In the genomic region with DNA sequence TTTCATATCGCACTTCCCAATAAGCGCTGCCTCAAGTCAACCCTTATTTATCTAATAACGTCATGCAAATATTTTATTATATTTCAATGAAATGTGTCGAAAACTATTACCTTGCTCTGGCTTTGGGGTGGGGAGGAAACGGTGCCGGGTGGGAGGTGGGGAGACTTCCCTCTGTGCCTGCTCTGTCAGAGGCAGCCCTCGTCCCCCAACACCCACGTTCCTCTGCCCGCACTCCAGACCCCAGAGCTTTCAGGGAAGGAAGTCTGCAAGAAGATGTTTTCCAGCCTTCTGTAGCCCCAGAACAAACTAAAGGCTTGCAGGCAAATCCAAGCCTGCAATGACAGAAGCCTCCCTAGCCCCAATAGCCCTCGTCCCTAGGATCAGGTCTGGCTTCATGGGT, we compare ENCODE assay signal across 29 cellular contexts.
"Had no signal": no experiment of that assay in that cellular context is flagged by ENCODE, and none has a peak within 500 bp of the region (broad histone marks: within the 10 kb centered on the region; RNA-seq: fewer than 3 reads in every experiment).

No MANE protein-coding gene starts in this region.

- ATAC-seq: activated CD4-positive, alpha-beta T cell treated with anti-CD3 and anti-CD28 coated beads for 36 hours; activated CD8-positive, alpha-beta memory T cell treated with anti-CD3 and anti-CD28 coated beads, Interleukin-2, amount 10 ng/mL, durations not matched to agents 7 days and 5 days; activated CD8-positive, alpha-beta T cell treated with anti-CD3 and anti-CD28 coated beads, Interleukin-2, amount 10 ng/mL, durations not matched to agents 7 days and 5 days; activated naive CD8-positive, alpha-beta T cell treated with anti-CD3 and anti-CD28 coated beads, Interleukin-2, amount 50 U/mL, for 24 hours; effector memory CD8-positive, alpha-beta T cell; gastroesophageal sphincter had no signal

- H3K4me3 Mint-ChIP-seq: activated CD4-positive, alpha-beta memory T cell treated with anti-CD3 and anti-CD28 coated beads for 36 hours; activated CD4-positive, alpha-beta T cell treated with anti-CD3 and anti-CD28 coated beads for 36 hours; activated CD4-positive, alpha-beta T cell treated with anti-CD3 and anti-CD28 coated beads, Interleukin-2, amount 10 ng/mL, durations not matched to agents 24 days and 14 days; activated CD8-positive, alpha-beta memory T cell treated with anti-CD3 and anti-CD28 coated beads, Interleukin-2, amount 10 ng/mL, durations not matched to agents 7 days and 5 days; activated CD8-positive, alpha-beta T cell treated with anti-CD3 and anti-CD28 coated beads, Interleukin-2, amount 10 ng/mL, durations not matched to agents 7 days and 5 days; activated naive CD4-positive, alpha-beta T cell treated with anti-CD3 and anti-CD28 coated beads for 36 hours; activated naive CD4-positive, alpha-beta T cell treated with anti-CD3 and anti-CD28 coated beads, Interleukin-2, amount 50 U/mL, for 24 hours; activated naive CD8-positive, alpha-beta T cell treated with anti-CD3 and anti-CD28 coated beads for 36 hours; activated naive CD8-positive, alpha-beta T cell treated with anti-CD3 and anti-CD28 coated beads, Interleukin-2, amount 50 U/mL, for 24 hours; activated T-helper 1 cell treated with anti-CD3 and anti-CD28 coated beads, Interleukin-12 subunit alpha, Interleukin-12 subunit beta, Interleukin-2, Interleukin-4 antibody, amounts not matched to agents 30 ng/mL and 10 ng/mL and 1 ng/mL, durations not matched to agents 14 hours and 24 hours and 36 hours; central memory CD8-positive, alpha-beta T cell; effector memory CD8-positive, alpha-beta T cell had no signal

- H3K4me1 ChIP-seq: esophagus squamous epithelium, gastroesophageal sphincter had no signal

- H3K27me3 Mint-ChIP-seq: activated CD4-positive, alpha-beta T cell treated with anti-CD3 and anti-CD28 coated beads, Interleukin-2, amount 10 ng/mL, durations not matched to agents 24 days and 14 days had no signal

- H3K4me1 Mint-ChIP-seq: activated CD4-positive, alpha-beta T cell treated with anti-CD3 and anti-CD28 coated beads for 36 hours; activated CD4-positive, alpha-beta T cell treated with anti-CD3 and anti-CD28 coated beads, Interleukin-2, amount 10 ng/mL, durations not matched to agents 24 days and 14 days; activated CD8-positive, alpha-beta memory T cell treated with anti-CD3 and anti-CD28 coated beads, Interleukin-2, amount 10 ng/mL, durations not matched to agents 7 days and 5 days; activated naive CD4-positive, alpha-beta T cell treated with anti-CD3 and anti-CD28 coated beads, Interleukin-2, amount 50 U/mL, for 24 hours; activated naive CD8-positive, alpha-beta T cell treated with anti-CD3 and anti-CD28 coated beads for 36 hours; activated naive CD8-positive, alpha-beta T cell treated with anti-CD3 and anti-CD28 coated beads, Interleukin-2, amount 50 U/mL, for 24 hours; central memory CD8-positive, alpha-beta T cell had no signal

- H3K4me3 ChIP-seq: esophagus squamous epithelium, gastroesophageal sphincter had no signal

- H3K9me3 Mint-ChIP-seq: activated CD4-positive, alpha-beta memory T cell treated with anti-CD3 and anti-CD28 coated beads for 36 hours; activated CD4-positive, alpha-beta T cell treated with anti-CD3 and anti-CD28 coated beads, Interleukin-2, amount 10 ng/mL, durations not matched to agents 24 days and 14 days; activated naive CD4-positive, alpha-beta T cell treated with anti-CD3 and anti-CD28 coated beads for 36 hours; activated naive CD4-positive, alpha-beta T cell treated with anti-CD3 and anti-CD28 coated beads, Interleukin-2, amount 50 U/mL, for 24 hours; activated naive CD8-positive, alpha-beta T cell treated with anti-CD3 and anti-CD28 coated beads for 36 hours; activated naive CD8-positive, alpha-beta T cell treated with anti-CD3 and anti-CD28 coated beads, Interleukin-2, amount 50 U/mL, for 24 hours; activated T-helper 1 cell treated with anti-CD3 and anti-CD28 coated beads, Interleukin-12 subunit alpha, Interleukin-12 subunit beta, Interleukin-2, Interleukin-4 antibody, amounts not matched to agents 30 ng/mL and 10 ng/mL and 1 ng/mL, durations not matched to agents 14 hours and 24 hours and 36 hours; activated T-helper 2 cell treated with anti-CD3 and anti-CD28 coated beads, Interferon-gamma antibody, Interleukin-2, Interleukin-4, amounts not matched to agents 10 μg/mL and 5 μg/mL and 100 μg/mL, durations not matched to agents 14 hours and 24 hours and 36 hours; central memory CD8-positive, alpha-beta T cell; effector memory CD8-positive, alpha-beta T cell had no signal

- H3K36me3 ChIP-seq: brain microvascular endothelial cell, esophagus squamous epithelium, gastroesophageal sphincter had no signal

- H3K36me3 Mint-ChIP-seq: activated CD4-positive, alpha-beta memory T cell treated with anti-CD3 and anti-CD28 coated beads for 36 hours; activated CD8-positive, alpha-beta memory T cell treated with anti-CD3 and anti-CD28 coated beads, Interleukin-2, amount 10 ng/mL, durations not matched to agents 7 days and 5 days; activated naive CD4-positive, alpha-beta T cell treated with anti-CD3 and anti-CD28 coated beads, Interleukin-2, amount 50 U/mL, for 24 hours had no signal

- H3K9me3 ChIP-seq: esophagus squamous epithelium had no signal

- H3K27ac ChIP-seq: brain microvascular endothelial cell, epithelial cell of prostate, esophagus squamous epithelium, gastroesophageal sphincter had no signal

- DNase-seq: activated CD4-positive, alpha-beta memory T cell treated with anti-CD3 and anti-CD28 coated beads for 36 hours; activated CD4-positive, alpha-beta T cell treated with anti-CD3 and anti-CD28 coated beads for 36 hours; activated CD4-positive, alpha-beta T cell treated with anti-CD3 and anti-CD28 coated beads, Interleukin-2, amount 10 ng/mL, durations not matched to agents 24 days and 14 days; activated CD4-positive, CD25-positive, alpha-beta regulatory T cell; activated CD4-positive, CD25-positive, alpha-beta regulatory T cell treated with anti-CD3 and anti-CD28 coated beads, Interleukin-2, amount 50 U/mL, for 72 hours; activated CD8-positive, alpha-beta memory T cell treated with anti-CD3 and anti-CD28 coated beads, Interleukin-2, amount 10 ng/mL, durations not matched to agents 7 days and 5 days; activated CD8-positive, alpha-beta memory T cell treated with anti-CD3 and anti-CD28 coated beads, Interleukin-2, amount 50 U/mL, for 4 hours; activated CD8-positive, alpha-beta T cell treated with anti-CD3 and anti-CD28 coated beads, Interleukin-2, amount 10 ng/mL, durations not matched to agents 7 days and 5 days; activated effector memory CD4-positive, alpha-beta T cell treated with anti-CD3 and anti-CD28 coated beads, Interleukin-2, amount 50 U/mL, for 16 hours; activated naive CD4-positive, alpha-beta T cell treated with anti-CD3 and anti-CD28 coated beads for 36 hours; activated naive CD8-positive, alpha-beta T cell treated with anti-CD3 and anti-CD28 coated beads for 36 hours; activated naive CD8-positive, alpha-beta T cell treated with anti-CD3 and anti-CD28 coated beads, Interleukin-2, amount 50 U/mL, for 24 hours; activated T-cell treated with anti-CD3 and anti-CD28 coated beads, Interleukin-2, amount 50 U/mL, for 1 hour; activated T-cell treated with anti-CD3 and anti-CD28 coated beads, Interleukin-2, amount 50 U/mL, for 48 hours; brain microvascular endothelial cell; cortex of kidney; dermis blood vessel endothelial cell; effector CD4-positive, alpha-beta T cell; effector memory CD8-positive, alpha-beta T cell; esophagus squamous epithelium; foreskin melanocyte; head of caudate nucleus; T-helper 2 cell had no signal

- H3K27me3 ChIP-seq: brain microvascular endothelial cell had no signal

- H3K27ac Mint-ChIP-seq: activated CD4-positive, alpha-beta memory T cell treated with anti-CD3 and anti-CD28 coated beads for 36 hours; activated CD4-positive, alpha-beta T cell treated with anti-CD3 and anti-CD28 coated beads for 36 hours; activated CD4-positive, alpha-beta T cell treated with anti-CD3 and anti-CD28 coated beads, Interleukin-2, amount 10 ng/mL, durations not matched to agents 24 days and 14 days; activated CD8-positive, alpha-beta memory T cell treated with anti-CD3 and anti-CD28 coated beads, Interleukin-2, amount 10 ng/mL, durations not matched to agents 7 days and 5 days; activated CD8-positive, alpha-beta T cell treated with anti-CD3 and anti-CD28 coated beads, Interleukin-2, amount 10 ng/mL, durations not matched to agents 7 days and 5 days; activated naive CD4-positive, alpha-beta T cell treated with anti-CD3 and anti-CD28 coated beads for 36 hours; activated naive CD4-positive, alpha-beta T cell treated with anti-CD3 and anti-CD28 coated beads, Interleukin-2, amount 50 U/mL, for 24 hours; activated naive CD8-positive, alpha-beta T cell treated with anti-CD3 and anti-CD28 coated beads for 36 hours; activated naive CD8-positive, alpha-beta T cell treated with anti-CD3 and anti-CD28 coated beads, Interleukin-2, amount 50 U/mL, for 24 hours; activated T-helper 1 cell treated with anti-CD3 and anti-CD28 coated beads, Interleukin-12 subunit alpha, Interleukin-12 subunit beta, Interleukin-2, Interleukin-4 antibody, amounts not matched to agents 30 ng/mL and 10 ng/mL and 1 ng/mL, durations not matched to agents 14 hours and 24 hours and 36 hours; activated T-helper 2 cell treated with anti-CD3 and anti-CD28 coated beads, Interferon-gamma antibody, Interleukin-2, Interleukin-4, amounts not matched to agents 10 μg/mL and 5 μg/mL and 100 μg/mL, durations not matched to agents 14 hours and 24 hours and 36 hours; effector memory CD8-positive, alpha-beta T cell had no signal
